In the genomic region with DNA sequence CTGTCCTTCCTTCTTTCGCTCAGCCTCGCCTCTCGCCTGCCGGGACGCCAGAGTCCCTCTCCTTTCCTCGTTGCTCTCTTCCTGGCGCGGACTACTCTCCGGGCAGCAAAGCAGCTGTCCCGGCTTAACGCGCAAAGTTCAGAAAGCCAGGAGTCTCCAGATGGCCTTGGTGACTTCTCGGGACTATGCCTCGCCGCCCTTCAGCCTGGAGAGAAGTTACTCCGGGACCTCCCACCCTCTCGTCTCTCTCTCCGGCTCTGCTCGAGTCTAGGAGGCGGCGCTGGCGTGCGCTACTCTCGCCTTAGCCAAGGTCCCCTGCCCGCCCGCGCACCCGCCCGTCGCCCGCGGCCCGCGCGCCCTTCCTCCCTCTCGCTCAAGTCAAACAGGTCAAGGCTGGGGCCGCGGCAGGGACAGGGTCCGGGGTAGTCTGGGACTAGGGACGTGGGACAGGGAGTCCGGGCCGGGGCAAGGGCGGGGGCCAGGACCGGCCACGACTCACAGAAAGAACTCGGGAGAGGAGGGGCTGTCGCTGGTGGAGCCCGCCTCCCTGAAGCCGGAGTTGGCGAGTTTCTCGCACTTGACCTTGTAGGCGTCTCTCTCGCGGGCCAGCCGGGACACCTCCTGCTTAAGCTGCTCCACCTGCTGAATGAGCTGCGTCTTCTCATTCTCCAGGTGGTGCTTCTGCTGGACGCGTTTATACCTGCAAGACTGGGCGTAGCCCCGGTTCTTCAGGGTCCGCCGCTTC, we compare ENCODE assay signal across 8 cellular contexts. TPM values are rescaled to one million over a fixed set of nuclear protein-coding genes. Genes with fewer than 3 reads are reported as not detected.
DNase-seq lines count a peak whose midpoint lies in the region; ATAC-seq and TF ChIP-seq lines count a peak whose summit lies in the region.

No MANE protein-coding gene starts in this region.

- H3K4me3 ChIP-seq in AG09309 (ENCODE audit: control insufficient read depth, low read depth, low read length): peak overlapping the region; percentile 20

- H3K4me3 Mint-ChIP-seq in activated CD4-positive, alpha-beta memory T cell treated with anti-CD3 and anti-CD28 coated beads, Interleukin-2, amount 10 ng/mL, durations not matched to agents 7 days and 5 days: no peak overlapping the region
- H3K4me3 Mint-ChIP-seq in activated naive CD4-positive, alpha-beta T cell treated with anti-CD3 and anti-CD28 coated beads for 36 hours: no peak overlapping the region

- no peak for DNase-seq in AG09309 (ENCODE audit: low read depth)
- peak; percentile 45 for DNase-seq in NCI-H2227 (lab: John Stamatoyannopoulos, UW; ENCODE audit: unreplicated experiment)
- DNase-seq in fibroblast of gingiva (ENCODE audit: low read depth): peak; percentile 26
- DNase-seq in myocyte (ENCODE audit: low read depth): peak; percentile 35
- DNase-seq in HCEC 1CT: no peak
- no peak for DNase-seq in activated CD4-positive, alpha-beta memory T cell treated with anti-CD3 and anti-CD28 coated beads, Interleukin-2, amount 10 ng/mL, durations not matched to agents 7 days and 5 days
- DNase-seq in activated naive CD4-positive, alpha-beta T cell treated with anti-CD3 and anti-CD28 coated beads for 36 hours: no peak

- no peaks in the 10 kb centered on the region for H3K9me3 Mint-ChIP-seq in activated CD4-positive, alpha-beta memory T cell treated with anti-CD3 and anti-CD28 coated beads, Interleukin-2, amount 10 ng/mL, durations not matched to agents 7 days and 5 days
- no peaks in the 10 kb centered on the region for H3K9me3 Mint-ChIP-seq in activated naive CD4-positive, alpha-beta T cell treated with anti-CD3 and anti-CD28 coated beads for 36 hours

- peaks cover 90% of the 10 kb centered on the region for H3K27me3 Mint-ChIP-seq in activated CD4-positive, alpha-beta memory T cell treated with anti-CD3 and anti-CD28 coated beads, Interleukin-2, amount 10 ng/mL, durations not matched to agents 7 days and 5 days
- H3K27me3 Mint-ChIP-seq in activated naive CD4-positive, alpha-beta T cell treated with anti-CD3 and anti-CD28 coated beads for 36 hours (ENCODE audit: low read depth): peaks cover 76% of the 10 kb centered on the region

- intact Hi-C loops in activated naive CD4-positive, alpha-beta T cell treated with anti-CD3 and anti-CD28 coated beads for 36 hours (cut with micrococcal nuclease): loop anchor here (5.0 kb wide), 2 partner anchors 275 to 1960 kb away; no protein-coding TSS in a partner anchor

- no peaks in the 10 kb centered on the region for H3K36me3 Mint-ChIP-seq in activated CD4-positive, alpha-beta memory T cell treated with anti-CD3 and anti-CD28 coated beads, Interleukin-2, amount 10 ng/mL, durations not matched to agents 7 days and 5 days (ENCODE audit: low read depth)
- H3K36me3 Mint-ChIP-seq in activated naive CD4-positive, alpha-beta T cell treated with anti-CD3 and anti-CD28 coated beads for 36 hours (ENCODE audit: low read depth): no peaks in the 10 kb centered on the region

- H3K4me1 Mint-ChIP-seq in activated CD4-positive, alpha-beta memory T cell treated with anti-CD3 and anti-CD28 coated beads, Interleukin-2, amount 10 ng/mL, durations not matched to agents 7 days and 5 days: peaks cover 18% of the 10 kb centered on the region
- peaks cover 20% of the 10 kb centered on the region for H3K4me1 Mint-ChIP-seq in activated naive CD4-positive, alpha-beta T cell treated with anti-CD3 and anti-CD28 coated beads for 36 hours (ENCODE audit: low read depth)

- POLR2A ChIA-PET in activated CD4-positive, alpha-beta memory T cell treated with anti-CD3 and anti-CD28 coated beads, Interleukin-2, amount 10 ng/mL, durations not matched to agents 7 days and 5 days (lab: Charles Lee): no interaction called here

- no peak overlapping the region for H3K27ac Mint-ChIP-seq in activated CD4-positive, alpha-beta memory T cell treated with anti-CD3 and anti-CD28 coated beads, Interleukin-2, amount 10 ng/mL, durations not matched to agents 7 days and 5 days
- H3K27ac Mint-ChIP-seq in activated naive CD4-positive, alpha-beta T cell treated with anti-CD3 and anti-CD28 coated beads for 36 hours: no peak overlapping the region

- TF ChIP-seq CTCF in AG09309 (IDR thresholded peaks at IDR 0.05; ENCODE audit: control insufficient read depth, insufficient read depth, low read depth, low read length, missing control alignments): no peak

- CTCF ChIA-PET in activated CD4-positive, alpha-beta memory T cell treated with anti-CD3 and anti-CD28 coated beads, Interleukin-2, amount 10 ng/mL, durations not matched to agents 7 days and 5 days (lab: Charles Lee): no interaction called here
- CTCF ChIA-PET in activated naive CD4-positive, alpha-beta T cell treated with anti-CD3 and anti-CD28 coated beads for 36 hours (lab: Charles Lee): interaction anchor here (0.7 kb wide), 1 partner anchor 1440 kb away, joined by 3 read pairs; no protein-coding TSS in a partner anchor

- no peak for ATAC-seq in GM21619 (IDR thresholded peaks at IDR 0.05; ENCODE audit: unreplicated experiment)

RNA-seq across cellular contexts. Expression of a gene that starts 1.5 kb away (rescaled TPM):
- total RNA-seq in myocyte: 0.37 and 0.78 TPM in 2 replicates
- 0.53 TPM for polyA plus RNA-seq in myocyte (2012)
- under 1 TPM; 0.28 to 0.33 TPM for total RNA-seq in activated CD4-positive, alpha-beta memory T cell treated with anti-CD3 and anti-CD28 coated beads, Interleukin-2, amount 10 ng/mL, durations not matched to agents 7 days and 5 days
- total RNA-seq in activated naive CD4-positive, alpha-beta T cell treated with anti-CD3 and anti-CD28 coated beads for 36 hours: not detected

Comparison
In these comparisons a context has a peak if more than half of its experiments do, and no peak if none do; other contexts are left out.
1. DNase-seq: peak in NCI-H2227 (single experiment), fibroblast of gingiva (single experiment) and myocyte (single experiment); none in AG09309 (single experiment), HCEC 1CT (single experiment), activated CD4-positive, alpha-beta memory T cell treated with anti-CD3 and anti-CD28 coated beads, Interleukin-2, amount 10 ng/mL, durations not matched to agents 7 days and 5 days (single experiment) and activated naive CD4-positive, alpha-beta T cell treated with anti-CD3 and anti-CD28 coated beads for 36 hours (single experiment).